9 cellular contexts compared by ENCODE assay signal in genomic region chr7:6376820-6377219, GRCh38. TPM values are rescaled to one million over a fixed set of nuclear protein-coding genes. Genes with fewer than 3 reads are reported as not detected.
A peak's percentile ranks its signal among the peaks of the same experiment; 100 is the strongest.
DNase-seq lines count a peak whose midpoint lies in the region; ATAC-seq, FAIRE-seq and TF ChIP-seq lines count a peak whose summit lies in the region.
"Had no signal": no experiment of that assay in that cellular context is flagged by ENCODE, and none has a peak within 500 bp of the region (broad histone marks: within the 10 kb centered on the region; RNA-seq: fewer than 3 reads in every experiment).

No MANE protein-coding gene starts in this region.

- no peak for TF ChIP-seq POLR2A in GM12891 (IDR thresholded peaks at IDR 0.05; ENCODE audit: low read depth, low read length)

- peaks cover 52% of the 10 kb centered on the region for H3K4me1 Mint-ChIP-seq in dendritic cell treated with granulocyte-macrophage colony-stimulating factor and Interleukin-4, amounts not matched to agents 40 ng/mL and 50 ng/mL, for 4 days (ENCODE audit: low read depth)
- H3K4me1 Mint-ChIP-seq in naive thymus-derived CD4-positive, alpha-beta T cell, result peaks cover 34 to 60% (median 51%) of the 10 kb centered on the region in 7 donors

- POLR2A ChIA-PET in naive thymus-derived CD4-positive, alpha-beta T cell (lab: Charles Lee), result interaction anchor here (0.7 kb wide), 1 partner anchor 20 kb away, joined by 3 read pairs; no protein-coding TSS in a partner anchor

- peaks cover 70% of the 10 kb centered on the region for H3K4me1 ChIP-seq in BLaER1
- peaks cover 10% of the 10 kb centered on the region; the same call in 1 of the 2 replicates for H3K4me1 ChIP-seq in HUES64 (ENCODE audit: insufficient read depth, low read length)
- peaks cover 25 to 28% of the 10 kb centered on the region in 2 donors for H3K4me1 ChIP-seq in naive thymus-derived CD4-positive, alpha-beta T cell (ENCODE audit: control insufficient read depth in 2 of 2, insufficient read depth in 2 of 2, low read length in 2 of 2)

- H3K27ac ChIP-seq in BLaER1 (no peak overlapping the region), HUES64 (ENCODE audit: low read depth, low read length) (no peak overlapping the region)
- H3K27ac ChIP-seq in naive thymus-derived CD4-positive, alpha-beta T cell (ENCODE audit: low read depth, low read length), result no peak overlapping the region

- DNase-seq in naive thymus-derived CD4-positive, alpha-beta T cell, result no peak
- DNase-seq in DMS114 treated with DMSO at 0.1 percent for 48 hours (lab: John Stamatoyannopoulos, UW; ENCODE audit: unreplicated experiment), result no peak
- no peak for DNase-seq in NCI-H2171 treated with DMSO at 0.1 percent for 48 hours (lab: John Stamatoyannopoulos, UW)
- DNase-seq in GM12891 (ENCODE audit: insufficient read length, low spot score), result no peak
- DNase-seq: NCI-H2081 treated with DMSO at 0.1 percent for 48 hours had no signal

- 76% methylated on average over 4 of the region's 7 CpGs for WGBS in HUES64

- H3K27me3 ChIP-seq in BLaER1 (no peaks in the 10 kb centered on the region), HUES64 (ENCODE audit: insufficient read depth, low read length) (no peaks in the 10 kb centered on the region)
- no peaks in the 10 kb centered on the region for H3K27me3 ChIP-seq in naive thymus-derived CD4-positive, alpha-beta T cell (ENCODE audit: control insufficient read depth in 2 of 2, insufficient read depth in 2 of 2, low read length in 2 of 2)

- no peak for ATAC-seq in naive thymus-derived CD4-positive, alpha-beta T cell
- ATAC-seq in GM18520 (IDR thresholded peaks at IDR 0.05; ENCODE audit: unreplicated experiment), result no peak

- H3K4me3 ChIP-seq in BLaER1 (peak overlapping the region; percentile 82; the same call in 1 of the 2 replicates), HUES64 (ENCODE audit: low read length) (peak overlapping the region; percentile 0; the same call in 1 of the 2 replicates)
- H3K4me3 ChIP-seq in naive thymus-derived CD4-positive, alpha-beta T cell (ENCODE audit: low read length), result no peak overlapping the region

- peak overlapping the region; percentile 76 for H3K4me2 ChIP-seq in BLaER1

- CTCF ChIA-PET in naive thymus-derived CD4-positive, alpha-beta T cell (lab: Charles Lee), result no interaction called here

- H4K20me1 ChIP-seq in BLaER1, result peaks cover 69% of the 10 kb centered on the region

- FAIRE-seq in GM12891 (lab: Jason Lieb, UNC), result no peak

- H3K9ac ChIP-seq in BLaER1 (peak overlapping the region; percentile 5; the same call in 1 of the 2 replicates), HUES64 (ENCODE audit: low read depth, low read length) (no peak overlapping the region)

- no peaks in the 10 kb centered on the region for H3K9me3 ChIP-seq in BLaER1
- H3K9me3 ChIP-seq in HUES64 (ENCODE audit: insufficient read depth, low read depth, low read length), result no peaks in the 10 kb centered on the region
- no peaks in the 10 kb centered on the region for H3K9me3 ChIP-seq in naive thymus-derived CD4-positive, alpha-beta T cell (ENCODE audit: control insufficient read depth in 2 of 3, low read length in 3 of 3)

- no peaks in the 10 kb centered on the region for H3K9me3 Mint-ChIP-seq in dendritic cell treated with granulocyte-macrophage colony-stimulating factor and Interleukin-4, amounts not matched to agents 40 ng/mL and 50 ng/mL, for 4 days
- no peaks in the 10 kb centered on the region for H3K9me3 Mint-ChIP-seq in naive thymus-derived CD4-positive, alpha-beta T cell

- H3K27ac Mint-ChIP-seq in dendritic cell treated with granulocyte-macrophage colony-stimulating factor and Interleukin-4, amounts not matched to agents 40 ng/mL and 50 ng/mL, for 4 days, result peak overlapping the region; percentile 98
- peak overlapping the region in 8 of 9 donors; percentile 29 to 84 (median 68) for H3K27ac Mint-ChIP-seq in naive thymus-derived CD4-positive, alpha-beta T cell

- peak overlapping the region; percentile 88 for H3K4me3 Mint-ChIP-seq in dendritic cell treated with granulocyte-macrophage colony-stimulating factor and Interleukin-4, amounts not matched to agents 40 ng/mL and 50 ng/mL, for 4 days
- peak overlapping the region in 9 of 10 donors; percentile 25 to 71 (median 55) for H3K4me3 Mint-ChIP-seq in naive thymus-derived CD4-positive, alpha-beta T cell

- intact Hi-C loops in dendritic cell treated with granulocyte-macrophage colony-stimulating factor and Interleukin-4, amounts not matched to agents 40 ng/mL and 50 ng/mL, for 4 days (cut with micrococcal nuclease), result no loop called here
- intact Hi-C loops in naive thymus-derived CD4-positive, alpha-beta T cell (cut with micrococcal nuclease), result no loop called here

- H3K36me3 Mint-ChIP-seq in dendritic cell treated with granulocyte-macrophage colony-stimulating factor and Interleukin-4, amounts not matched to agents 40 ng/mL and 50 ng/mL, for 4 days (ENCODE audit: low read depth), result peaks cover 51% of the 10 kb centered on the region
- peaks cover 0 to 12% (median 3%) of the 10 kb centered on the region in 5 donors for H3K36me3 Mint-ChIP-seq in naive thymus-derived CD4-positive, alpha-beta T cell

- H3K36me3 ChIP-seq in BLaER1 (peaks cover 41% of the 10 kb centered on the region), HUES64 (ENCODE audit: insufficient read depth, low read length) (peaks cover 3% of the 10 kb centered on the region; the same call in 1 of the 2 replicates)
- peaks cover 0 to 4% (median 0%) of the 10 kb centered on the region in 3 experiments for H3K36me3 ChIP-seq in naive thymus-derived CD4-positive, alpha-beta T cell (ENCODE audit: control insufficient read depth in 2 of 3, insufficient read depth in 3 of 3, low read length in 3 of 3)

- H3K27me3 Mint-ChIP-seq in dendritic cell treated with granulocyte-macrophage colony-stimulating factor and Interleukin-4, amounts not matched to agents 40 ng/mL and 50 ng/mL, for 4 days, result no peaks in the 10 kb centered on the region
- H3K27me3 Mint-ChIP-seq in naive thymus-derived CD4-positive, alpha-beta T cell, result no peaks in the 10 kb centered on the region

TF ChIP-seq in GM12891, 5 proteins besides CTCF, POLR2A, EP300 and RAD21:
- TF ChIP-seq PAX5 (IDR thresholded peaks at IDR 0.05; ENCODE audit: insufficient read depth, low read length, severe bottlenecking) (no peak), TAF1 (IDR thresholded peaks at IDR 0.05; ENCODE audit: low read depth, low read length) (no peak), POLR2AphosphoS5 (IDR thresholded peaks at IDR 0.05; ENCODE audit: low read depth, low read length) (no peak), SPI1 (IDR thresholded peaks at IDR 0.05; ENCODE audit: low read depth, low read length) (no peak), POU2F2 (IDR thresholded peaks at IDR 0.05; ENCODE audit: low read depth, low read length) (no peak)
TF ChIP-seq in GM12891: peak in this region for 0.

RNA-seq across cellular contexts. Expression of gene RAC1, which starts 2.5 kb away (rescaled TPM):
- polyA plus RNA-seq in HUES64 (2013, experiment 1 of 2), result 211 TPM
- polyA plus RNA-seq in HUES64 (2013, experiment 2 of 2), result 218 TPM
- total RNA-seq in naive thymus-derived CD4-positive, alpha-beta T cell, result 100 to 1,000 TPM in 2 of 5 experiments, 10 to 100 TPM in 3; 60.2 to 139 (median 87.2) TPM
- 100 to 1,000 TPM; 188 to 211 TPM for polyA plus RNA-seq in naive thymus-derived CD4-positive, alpha-beta T cell
- 103 TPM for polyA plus RNA-seq in GM12891 (2012; ENCODE audit: low read depth, missing spikeins)

RNA-seq across cellular contexts. Expression of gene FAM220A, which starts 28.1 kb away (rescaled TPM):
- polyA plus RNA-seq in HUES64 (2013, experiment 1 of 2), result 14.1 TPM
- 15.0 TPM for polyA plus RNA-seq in HUES64 (2013, experiment 2 of 2)
- 10 to 100 TPM in 4 of 5 experiments, 1 to 10 TPM in 1; 8.9 to 25.0 (median 14.7) TPM for total RNA-seq in naive thymus-derived CD4-positive, alpha-beta T cell
- 1 to 10 TPM; 5.2 to 7.1 TPM for polyA plus RNA-seq in naive thymus-derived CD4-positive, alpha-beta T cell
- 8.0 TPM for polyA plus RNA-seq in GM12891 (2012; ENCODE audit: low read depth, missing spikeins)
